ENCODE assay signal across 17 cellular contexts in the genomic region with DNA sequence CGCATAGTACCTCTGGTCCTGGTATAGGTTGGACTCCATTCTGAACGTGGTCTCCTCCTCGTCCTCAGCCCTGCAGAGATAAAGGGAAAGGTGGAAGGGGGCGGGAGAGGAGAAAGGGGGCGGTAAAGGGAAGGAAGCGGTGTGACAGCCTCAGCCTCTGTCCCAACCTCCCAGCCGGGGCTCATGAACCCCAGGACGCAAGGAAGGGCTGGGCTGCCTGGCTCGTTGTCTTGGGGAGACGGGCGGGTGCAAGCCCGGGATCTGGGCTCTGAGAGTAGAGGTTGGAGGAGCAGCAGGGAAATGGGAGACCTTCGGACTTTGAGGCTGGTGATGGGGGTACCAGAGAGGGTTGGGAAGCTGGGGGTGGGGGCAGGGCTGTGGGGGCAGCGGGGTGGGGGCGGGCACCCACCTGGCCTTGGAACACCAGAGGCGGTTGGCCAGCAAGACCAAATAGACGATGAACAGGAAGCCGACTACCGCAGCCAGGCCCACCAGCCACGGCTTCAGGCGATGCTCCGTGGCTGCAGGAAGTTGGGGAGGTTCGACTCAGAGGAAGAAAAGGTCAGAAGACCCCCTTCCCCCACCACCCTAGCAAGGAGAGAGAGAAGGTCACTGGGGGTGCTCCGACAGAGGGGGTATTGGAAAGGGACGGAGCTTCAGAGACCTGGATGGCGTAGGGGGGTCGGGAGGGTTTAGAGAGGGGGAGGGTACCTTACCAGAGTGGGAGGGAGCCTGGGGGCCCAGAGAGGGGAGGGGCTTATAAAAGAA. TPM values are rescaled to one million over a fixed set of nuclear protein-coding genes. Genes with fewer than 3 reads are reported as not detected.
DNase-seq lines count a peak whose midpoint lies in the region; ATAC-seq and TF ChIP-seq lines count a peak whose summit lies in the region.
"Had no signal": no experiment of that assay in that cellular context is flagged by ENCODE, and none has a peak within 500 bp of the region (broad histone marks: within the 10 kb centered on the region; RNA-seq: fewer than 3 reads in every experiment).

No MANE protein-coding gene starts in this region.

- H4K20me1 ChIP-seq in Karpas-422 (ENCODE audit: insufficient read depth, low read depth, low read length) = no peaks in the 10 kb centered on the region

- no peaks in the 10 kb centered on the region for H3K36me3 ChIP-seq in Karpas-422 (ENCODE audit: insufficient read depth, low read length)
- peaks cover 12% of the 10 kb centered on the region for H3K36me3 ChIP-seq in neutrophil
- H3K36me3 ChIP-seq: esophagus squamous epithelium, sigmoid colon, tibial nerve had no signal

- no peak overlapping the region for H2AFZ ChIP-seq in Karpas-422 (ENCODE audit: low read length)

- POLR2A ChIA-PET in activated naive CD8-positive, alpha-beta T cell treated with anti-CD3 and anti-CD28 coated beads, Interleukin-2, amount 10 ng/mL, durations not matched to agents 7 days and 5 days (lab: Charles Lee) = interaction anchor here (0.6 to 1.7 kb wide), 4 partner anchors 21 to 784 kb away, joined by 3 to 4 read pairs (median 3); no protein-coding TSS in a partner anchor

- H3K9me3 Mint-ChIP-seq in activated naive CD8-positive, alpha-beta T cell treated with anti-CD3 and anti-CD28 coated beads, Interleukin-2, amount 10 ng/mL, durations not matched to agents 7 days and 5 days = no peaks in the 10 kb centered on the region

- H3K9ac ChIP-seq in Karpas-422 (ENCODE audit: low read length) = no peak overlapping the region

- peak overlapping the region; percentile 96 for H3K27ac Mint-ChIP-seq in activated naive CD8-positive, alpha-beta T cell treated with anti-CD3 and anti-CD28 coated beads, Interleukin-2, amount 10 ng/mL, durations not matched to agents 7 days and 5 days

- H3K9me2 ChIP-seq in Karpas-422 (replicated peaks; ENCODE audit: insufficient read depth, low read length) = no peaks in the 10 kb centered on the region

- intact Hi-C loops in cardiac septum (cut with DNase I) = no loop called here

- H3K9me3 ChIP-seq in Karpas-422 (ENCODE audit: low read length) = no peaks in the 10 kb centered on the region
- no peaks in the 10 kb centered on the region for H3K9me3 ChIP-seq in neutrophil
- H3K9me3 ChIP-seq: esophagus squamous epithelium, sigmoid colon, tibial nerve had no signal

- ATAC-seq in activated CD4-positive, CD25-positive, alpha-beta regulatory T cell treated with anti-CD3 and anti-CD28 coated beads, Interleukin-2, amount 50 U/mL, for 24 hours = peak; percentile 9 to 18
- peak; percentile 47 for ATAC-seq in activated naive CD8-positive, alpha-beta T cell treated with anti-CD3 and anti-CD28 coated beads, Interleukin-2, amount 10 ng/mL, durations not matched to agents 7 days and 5 days (ENCODE audit: low read depth)

- no peak overlapping the region for H3K4me2 ChIP-seq in Karpas-422 (ENCODE audit: low read depth, low read length, poor library complexity, severe bottlenecking)

- H3K27ac ChIP-seq in Karpas-422 (ENCODE audit: low read length) (no peak overlapping the region), neutrophil (peak overlapping the region; percentile 44)
- H3K27ac ChIP-seq: esophagus squamous epithelium, sigmoid colon, tibial nerve had no signal

- no peak for TF ChIP-seq CTCF in neutrophil (IDR thresholded peaks at IDR 0.05)

- H3K36me3 Mint-ChIP-seq in activated naive CD8-positive, alpha-beta T cell treated with anti-CD3 and anti-CD28 coated beads, Interleukin-2, amount 10 ng/mL, durations not matched to agents 7 days and 5 days = no peaks in the 10 kb centered on the region

- peaks cover 16% of the 10 kb centered on the region for H3K4me1 Mint-ChIP-seq in activated naive CD8-positive, alpha-beta T cell treated with anti-CD3 and anti-CD28 coated beads, Interleukin-2, amount 10 ng/mL, durations not matched to agents 7 days and 5 days

- no peaks in the 10 kb centered on the region for H3K79me2 ChIP-seq in Karpas-422 (ENCODE audit: low read length)

- peaks cover 2% of the 10 kb centered on the region for H3K27me3 Mint-ChIP-seq in activated naive CD8-positive, alpha-beta T cell treated with anti-CD3 and anti-CD28 coated beads, Interleukin-2, amount 10 ng/mL, durations not matched to agents 7 days and 5 days

- no peak for DNase-seq in activated CD4-positive, CD25-positive, alpha-beta regulatory T cell treated with anti-CD3 and anti-CD28 coated beads, Interleukin-2, amount 50 U/mL, for 72 hours
- DNase-seq in Karpas-422 = peak; percentile 50
- peak; percentile 58 for DNase-seq in activated naive CD8-positive, alpha-beta T cell treated with anti-CD3 and anti-CD28 coated beads, Interleukin-2, amount 10 ng/mL, durations not matched to agents 7 days and 5 days
- no peak for DNase-seq in NCI-H1694 (lab: John Stamatoyannopoulos, UW)
- no peak for DNase-seq in cardiac septum (ENCODE audit: low spot score)
- DNase-seq in NCI-H2107 treated with DMSO at 0.1 percent for 48 hours (lab: John Stamatoyannopoulos, UW; ENCODE audit: unreplicated experiment) = no peak
- DNase-seq: esophagus squamous epithelium, NCI-H2171, sigmoid colon had no signal

- H3K4me3 Mint-ChIP-seq in activated naive CD8-positive, alpha-beta T cell treated with anti-CD3 and anti-CD28 coated beads, Interleukin-2, amount 10 ng/mL, durations not matched to agents 7 days and 5 days = peak overlapping the region; percentile 91

- H3K4me3 ChIP-seq in Karpas-422 (ENCODE audit: low read length) (no peak overlapping the region), neutrophil (ENCODE audit: low read depth in 1 of 2, low read length in 1 of 2) (peak overlapping the region in 1 of 2 experiments; percentile 27)
- H3K4me3 ChIP-seq: esophagus squamous epithelium, sigmoid colon, tibial nerve had no signal

- H3K4me1 ChIP-seq in Karpas-422 (ENCODE audit: low read length) (peaks cover 29% of the 10 kb centered on the region), neutrophil (ENCODE audit: control insufficient read depth in 1 of 2, insufficient read depth in 1 of 2, low read depth in 1 of 2, low read length in 1 of 2) (peaks cover 3 to 17% of the 10 kb centered on the region in 2 experiments)
- H3K4me1 ChIP-seq: sigmoid colon had no signal

- no peaks in the 10 kb centered on the region for H3K27me3 ChIP-seq in Karpas-422 (ENCODE audit: low read length)
- no peaks in the 10 kb centered on the region for H3K27me3 ChIP-seq in neutrophil

RNA-seq across cellular contexts. Expression of a gene that starts 1.7 kb away (rescaled TPM):
- total RNA-seq in Karpas-422 (2014; rRNA removed; shearing (Covaris generic); ENCODE audit: low replicate concordance) = 0.89 and 1.2 TPM in 2 replicates
- 1 to 10 TPM; 5.2 to 6.0 TPM for total RNA-seq in activated naive CD8-positive, alpha-beta T cell treated with anti-CD3 and anti-CD28 coated beads, Interleukin-2, amount 10 ng/mL, durations not matched to agents 7 days and 5 days
- total RNA-seq in cardiac septum = not detected
- total RNA-seq: A172, chondrocyte, Daoy, esophagus squamous epithelium, myocyte, sigmoid colon, tibial nerve had no signal

RNA-seq across cellular contexts. Expression of a gene that starts 4.6 kb away (rescaled TPM):
- total RNA-seq in Karpas-422 (2014; rRNA removed; shearing (Covaris generic); ENCODE audit: low replicate concordance) = not detected in 2 replicates
- not detected for total RNA-seq in activated naive CD8-positive, alpha-beta T cell treated with anti-CD3 and anti-CD28 coated beads, Interleukin-2, amount 10 ng/mL, durations not matched to agents 7 days and 5 days
- total RNA-seq in cardiac septum = not detected
- total RNA-seq: A172, chondrocyte, Daoy, esophagus squamous epithelium, LHCN-M2, myocyte, sigmoid colon, tibial nerve had no signal

RNA-seq across cellular contexts. Expression of a gene that starts 21.9 kb away (rescaled TPM):
- 0.89 and 10.4 TPM in 2 replicates for total RNA-seq in Karpas-422 (2014; rRNA removed; shearing (Covaris generic); ENCODE audit: low replicate concordance)
- total RNA-seq in activated naive CD8-positive, alpha-beta T cell treated with anti-CD3 and anti-CD28 coated beads, Interleukin-2, amount 10 ng/mL, durations not matched to agents 7 days and 5 days = 10 to 100 TPM in 1 of 2 experiments, 1 to 10 TPM in 1; 9.9 to 12.1 TPM
- total RNA-seq in cardiac septum = 11.1 TPM

RNA-seq across cellular contexts. Expression of a gene that starts 27.5 kb away (rescaled TPM):
- 22.8 and 41.6 TPM in 2 replicates for total RNA-seq in Karpas-422 (2014; rRNA removed; shearing (Covaris generic); ENCODE audit: low replicate concordance)
- 10 to 100 TPM; 82.9 to 83.6 TPM for total RNA-seq in activated naive CD8-positive, alpha-beta T cell treated with anti-CD3 and anti-CD28 coated beads, Interleukin-2, amount 10 ng/mL, durations not matched to agents 7 days and 5 days
- 23.8 TPM for total RNA-seq in cardiac septum

Comparison
In these comparisons a context has a peak if more than half of its experiments do, and no peak if none do; other contexts are left out.
1. DNase-seq: peak in Karpas-422 (single experiment) and activated naive CD8-positive, alpha-beta T cell treated with anti-CD3 and anti-CD28 coated beads, Interleukin-2, amount 10 ng/mL, durations not matched to agents 7 days and 5 days (single experiment); none in activated CD4-positive, CD25-positive, alpha-beta regulatory T cell treated with anti-CD3 and anti-CD28 coated beads, Interleukin-2, amount 50 U/mL, for 72 hours (single experiment), NCI-H1694 (single experiment), cardiac septum (single experiment) and NCI-H2107 treated with DMSO at 0.1 percent for 48 hours (single experiment).